Comparison of ENCODE assay signal across 8 cellular contexts in genomic region chr11:61892085-61892370, GRCh38. TPM values are rescaled to one million over a fixed set of nuclear protein-coding genes. Genes with fewer than 3 reads are reported as not detected.
DNase-seq lines count a peak whose midpoint lies in the region; ATAC-seq and TF ChIP-seq lines count a peak whose summit lies in the region.

No MANE protein-coding gene starts in this region.

- peaks cover 5% of the 10 kb centered on the region for H3K4me1 Mint-ChIP-seq in activated naive CD8-positive, alpha-beta T cell treated with anti-CD3 and anti-CD28 coated beads for 36 hours

- peak overlapping the region; percentile 54 for H3K4me3 Mint-ChIP-seq in activated naive CD8-positive, alpha-beta T cell treated with anti-CD3 and anti-CD28 coated beads for 36 hours

- ATAC-seq in GM18505 (IDR thresholded peaks at IDR 0.05; ENCODE audit: unreplicated experiment) = peak; percentile 35
- ATAC-seq in HG02970 (IDR thresholded peaks at IDR 0.05; ENCODE audit: low FRiP score, unreplicated experiment) = peak; percentile 11
- ATAC-seq in left colon = peak; percentile 10
- no peak for ATAC-seq in HG03378 (IDR thresholded peaks at IDR 0.05; ENCODE audit: unreplicated experiment)

- TF ChIP-seq POLR2A in GM18505 (IDR thresholded peaks at IDR 0.05; ENCODE audit: borderline replicate concordance, extremely low read depth, insufficient read depth, insufficient read length) (no peak), tibial nerve (IDR thresholded peaks at IDR 0.05) (no peak)

- H3K9me3 Mint-ChIP-seq in activated naive CD8-positive, alpha-beta T cell treated with anti-CD3 and anti-CD28 coated beads for 36 hours = no peaks in the 10 kb centered on the region

- H3K27me3 ChIP-seq in tibial nerve = no peaks in the 10 kb centered on the region

- no peaks in the 10 kb centered on the region for H3K36me3 Mint-ChIP-seq in activated naive CD8-positive, alpha-beta T cell treated with anti-CD3 and anti-CD28 coated beads for 36 hours

- peaks cover 5% of the 10 kb centered on the region for H3K27me3 Mint-ChIP-seq in activated naive CD8-positive, alpha-beta T cell treated with anti-CD3 and anti-CD28 coated beads for 36 hours

- no peak for TF ChIP-seq CTCF in tibial nerve (IDR thresholded peaks at IDR 0.05)

- TF ChIP-seq EP300 in tibial nerve (IDR thresholded peaks at IDR 0.05) = no peak

- no peaks in the 10 kb centered on the region for H3K9me3 ChIP-seq in tibial nerve

- peak overlapping the region; percentile 36 to 95 (median 77) for H3K4me3 ChIP-seq in tibial nerve

- intact Hi-C loops in left colon (cut with DNase I, micrococcal nuclease) = loop anchor here in 1 of 2 donors (10.0 kb wide), 2 partner anchors 87 to 193 kb away; no protein-coding TSS in a partner anchor

- H3K4me1 ChIP-seq in tibial nerve = peaks cover 0 to 64% (median 26%) of the 10 kb centered on the region in 4 donors

- no peak overlapping the region for H3K27ac Mint-ChIP-seq in activated naive CD8-positive, alpha-beta T cell treated with anti-CD3 and anti-CD28 coated beads for 36 hours

- peak overlapping the region; percentile 91 to 99 (median 94) for H3K27ac ChIP-seq in tibial nerve

- DNase-seq in activated naive CD8-positive, alpha-beta T cell treated with anti-CD3 and anti-CD28 coated beads for 36 hours = no peak
- DNase-seq in left colon = no peak
- no peak for DNase-seq in tibial nerve (ENCODE audit: low spot score in 2 of 2)
- DNase-seq in epidermal melanocyte (ENCODE audit: insufficient read length, low spot score) = no peak
- no peak for DNase-seq in AML-193 (lab: John Stamatoyannopoulos, UW)

- peaks cover 0 to 16% (median 0%) of the 10 kb centered on the region in 3 donors for H3K36me3 ChIP-seq in tibial nerve

- WGBS in tibial nerve, 2 donors = 29 to 30% methylated on average over 9 to 12 of the region's 12 CpGs

RNA-seq across cellular contexts. Expression of gene FADS3, which starts 0.7 kb away (rescaled TPM):
- total RNA-seq in activated naive CD8-positive, alpha-beta T cell treated with anti-CD3 and anti-CD28 coated beads for 36 hours = 1 to 10 TPM; 5.7 to 6.4 TPM
- total RNA-seq in left colon (10 to 100 TPM in 1 of 2 donors, 1 to 10 TPM in 1; 6.9 to 18.7 TPM), tibial nerve (100 to 1,000 TPM; 135 to 327 (median 205) TPM)

RNA-seq across cellular contexts. Expression of gene RAB3IL1, which starts 25.3 kb away (rescaled TPM):
- not detected for total RNA-seq in activated naive CD8-positive, alpha-beta T cell treated with anti-CD3 and anti-CD28 coated beads for 36 hours
- total RNA-seq in left colon (1 to 10 TPM; 3.1 to 7.0 TPM), tibial nerve (100 to 1,000 TPM in 1 of 4 donors, 10 to 100 TPM in 3; 58.8 to 127 (median 71.1) TPM)

RNA-seq across cellular contexts. Expression of gene BEST1, which starts 58.1 kb away (rescaled TPM):
- total RNA-seq in activated naive CD8-positive, alpha-beta T cell treated with anti-CD3 and anti-CD28 coated beads for 36 hours = 1 to 10 TPM in 1 of 2 experiments, under 1 TPM in 1; 0.58 to 1.0 TPM
- total RNA-seq in left colon (1 to 10 TPM in 1 of 2 donors, under 1 TPM in 1; 0.64 to 1.6 TPM), tibial nerve (10 to 100 TPM; 33.2 to 53.2 (median 45.7) TPM)

Comparison
In these comparisons a context has a peak if more than half of its experiments do, and no peak if none do; other contexts are left out.
1. RNA of gene FADS3, which starts 0.7 kb away (total RNA-seq): 135 to 327 TPM in tibial nerve; 6.9 to 18.7 TPM in left colon and 5.7 to 6.4 TPM in activated naive CD8-positive, alpha-beta T cell treated with anti-CD3 and anti-CD28 coated beads for 36 hours; every median in the first group is over 4 times any median in the second.
2. RNA of gene RAB3IL1, which starts 25.3 kb away (total RNA-seq): 58.8 to 127 TPM in tibial nerve; 3.1 to 7.0 TPM in left colon and not detected in activated naive CD8-positive, alpha-beta T cell treated with anti-CD3 and anti-CD28 coated beads for 36 hours; every median in the first group is over 4 times any median in the second.
3. RNA of gene BEST1, which starts 58.1 kb away (total RNA-seq): 33.2 to 53.2 TPM in tibial nerve; 0.64 to 1.6 TPM in left colon and 0.58 to 1.0 TPM in activated naive CD8-positive, alpha-beta T cell treated with anti-CD3 and anti-CD28 coated beads for 36 hours; every median in the first group is over 10 times any median in the second.